In the genomic region with DNA sequence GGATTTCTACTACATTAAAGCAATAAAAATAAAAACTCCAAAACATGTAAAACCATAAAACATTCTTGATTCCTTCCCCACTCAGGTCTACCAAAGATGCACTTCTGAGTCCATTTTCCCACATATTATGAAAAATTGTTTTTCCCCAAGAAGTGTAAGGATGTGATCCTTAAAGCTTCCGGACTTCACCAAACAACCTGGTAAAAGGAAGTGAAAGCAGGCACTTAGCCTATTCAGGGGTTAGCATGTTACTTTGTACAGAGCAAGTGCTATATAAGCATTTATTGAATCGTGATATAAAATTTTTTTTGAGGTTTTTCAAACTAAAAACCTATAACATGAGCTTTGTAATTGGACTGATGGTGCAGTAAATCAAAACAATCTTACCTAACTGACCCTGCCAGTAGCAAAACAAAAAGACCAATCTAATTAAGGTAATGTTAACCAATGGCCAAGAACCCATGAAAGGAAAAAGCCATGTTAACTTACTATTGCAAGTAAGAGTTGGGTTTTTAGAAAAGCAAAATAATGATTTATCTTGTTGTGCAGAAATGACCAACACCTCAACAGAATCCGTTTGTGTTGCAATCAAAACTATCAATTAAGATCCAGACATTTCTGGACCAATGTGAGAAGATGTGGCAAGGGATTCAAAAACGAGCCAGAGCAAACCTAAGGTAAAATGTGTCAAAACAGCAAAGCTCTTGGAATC, we compare ENCODE assay signal across 8 cellular contexts. TPM values are rescaled to one million over a fixed set of nuclear protein-coding genes. Genes with fewer than 3 reads are reported as not detected.
DNase-seq lines count a peak whose midpoint lies in the region; ATAC-seq and TF ChIP-seq lines count a peak whose summit lies in the region.

No MANE protein-coding gene starts in this region.

- peaks cover 23% of the 10 kb centered on the region for H3K36me3 Mint-ChIP-seq in central memory CD8-positive, alpha-beta T cell (ENCODE audit: insufficient read depth)
- H3K36me3 Mint-ChIP-seq in naive B cell = peaks cover 0 to 8% of the 10 kb centered on the region in 2 donors

- no peaks in the 10 kb centered on the region for H3K27me3 Mint-ChIP-seq in central memory CD8-positive, alpha-beta T cell
- H3K27me3 Mint-ChIP-seq in naive B cell = no peaks in the 10 kb centered on the region

- H3K9me3 ChIP-seq in BE2C (no peaks in the 10 kb centered on the region), KOPT-K1 (ENCODE audit: insufficient read depth, low read length, poor library complexity, severe bottlenecking) (no peaks in the 10 kb centered on the region)

- no peak for ATAC-seq in central memory CD8-positive, alpha-beta T cell (replicated peaks; ENCODE audit: extremely low read depth, poor library complexity, severe bottlenecking)
- ATAC-seq in naive B cell (ENCODE audit: low read depth in 2 of 2) = no peak
- ATAC-seq in HG02870 (IDR thresholded peaks at IDR 0.05; ENCODE audit: unreplicated experiment) = no peak

- H3K36me3 ChIP-seq in BE2C = no peaks in the 10 kb centered on the region
- H3K36me3 ChIP-seq in KOPT-K1 (ENCODE audit: insufficient read depth, low read length) = peaks cover 4% of the 10 kb centered on the region; the same call in 1 of the 2 replicates

- no peak for DNase-seq in BE2C
- DNase-seq in central memory CD8-positive, alpha-beta T cell (ENCODE audit: low spot score in 2 of 2) = no peak
- DNase-seq in naive B cell = peak; percentile 19
- DNase-seq in putamen (ENCODE audit: low spot score) = no peak
- no peak for DNase-seq in SW480 (ENCODE audit: low spot score)
- DNase-seq in activated CD4-positive, alpha-beta T cell treated with anti-CD3 and anti-CD28 coated beads, Interleukin-2, amount 50 U/mL, for 48 hours = no peak

- peak overlapping the region; percentile 77 for H3K4me3 ChIP-seq in BE2C (ENCODE audit: low read depth, low read length)

- no peaks in the 10 kb centered on the region for H3K9me3 Mint-ChIP-seq in central memory CD8-positive, alpha-beta T cell
- no peaks in the 10 kb centered on the region for H3K9me3 Mint-ChIP-seq in naive B cell

- peaks cover 62% of the 10 kb centered on the region for H3K4me1 Mint-ChIP-seq in central memory CD8-positive, alpha-beta T cell
- H3K4me1 Mint-ChIP-seq in naive B cell = peaks cover 49 to 68% (median 63%) of the 10 kb centered on the region in 3 donors

- no peak for TF ChIP-seq CTCF in BE2C (IDR thresholded peaks at IDR 0.05; ENCODE audit: low read depth, low read length)

- no peaks in the 10 kb centered on the region for H3K27me3 ChIP-seq in BE2C

- H3K27ac ChIP-seq in KOPT-K1 (ENCODE audit: low read depth, low read length, poor library complexity, severe bottlenecking) = peak overlapping the region; percentile 77

- peak overlapping the region; percentile 93 for H3K27ac Mint-ChIP-seq in central memory CD8-positive, alpha-beta T cell (ENCODE audit: low read depth)
- peak overlapping the region; percentile 47 to 99 (median 96) for H3K27ac Mint-ChIP-seq in naive B cell

- H3K4me1 ChIP-seq in BE2C = no peaks in the 10 kb centered on the region

- peak overlapping the region; percentile 88 for H3K4me3 Mint-ChIP-seq in central memory CD8-positive, alpha-beta T cell
- peak overlapping the region; percentile 85 to 98 (median 96) for H3K4me3 Mint-ChIP-seq in naive B cell

RNA-seq across cellular contexts. Expression of a gene that starts 1.8 kb away (rescaled TPM):
- polyA plus RNA-seq in BE2C (2012; ENCODE audit: insufficient read depth, insufficient read length, low read depth) = 66.8 TPM
- 10 to 100 TPM in 5 of 6 donors, 1 to 10 TPM in 1; 7.0 to 41.3 (median 19.6) TPM for polyA plus RNA-seq in naive B cell (ENCODE audit: low read depth in 6 of 6)
